Comparison of ENCODE assay signal across 14 cellular contexts in genomic region chr18:58401191-58401590, GRCh38.
"Had no signal": no experiment of that assay in that cellular context is flagged by ENCODE, and none has a peak within 500 bp of the region (broad histone marks: within the 10 kb centered on the region; RNA-seq: fewer than 3 reads in every experiment).

No MANE protein-coding gene starts in this region.

- H3K36me3 ChIP-seq: prostate gland, right atrium auricular region had no signal

- DNase-seq: activated B cell treated with CpG ODN at 0.5 μM for 24 hours; activated naive CD8-positive, alpha-beta T cell treated with anti-CD3 and anti-CD28 coated beads for 36 hours; amniotic stem cell; effector CD4-positive, alpha-beta T cell; gastrocnemius medialis; heart left ventricle; left lung; mammary epithelial cell; stimulated activated naive CD8-positive, alpha-beta T cell treated with anti-CD3 and anti-CD28 coated beads, Interleukin-15, Interleukin-2, amounts not matched to agents 100 U/mL and 50 U/mL, for 24 hours; substantia nigra had no signal

- ATAC-seq: gastrocnemius medialis; heart left ventricle; left lung; stimulated activated naive CD8-positive, alpha-beta T cell treated with anti-CD3 and anti-CD28 coated beads, Interleukin-15, Interleukin-2, amounts not matched to agents 100 U/mL and 50 U/mL, for 24 hours had no signal

- H3K27ac ChIP-seq: gastrocnemius medialis, heart left ventricle, left lung, right atrium auricular region, skin epidermis, tibial artery had no signal

- H3K27me3 Mint-ChIP-seq: activated B cell treated with CpG ODN at 0.5 μM for 24 hours; activated naive CD8-positive, alpha-beta T cell treated with anti-CD3 and anti-CD28 coated beads for 36 hours had no signal

- H3K4me1 ChIP-seq: tibial artery had no signal

- H3K27ac Mint-ChIP-seq: activated B cell treated with CpG ODN at 0.5 μM for 24 hours; activated naive CD8-positive, alpha-beta T cell treated with anti-CD3 and anti-CD28 coated beads for 36 hours had no signal

- H3K9me3 Mint-ChIP-seq: activated B cell treated with CpG ODN at 0.5 μM for 24 hours; activated naive CD8-positive, alpha-beta T cell treated with anti-CD3 and anti-CD28 coated beads for 36 hours had no signal

- H3K4me3 Mint-ChIP-seq: activated B cell treated with CpG ODN at 0.5 μM for 24 hours; activated naive CD8-positive, alpha-beta T cell treated with anti-CD3 and anti-CD28 coated beads for 36 hours had no signal

- H3K36me3 Mint-ChIP-seq: activated naive CD8-positive, alpha-beta T cell treated with anti-CD3 and anti-CD28 coated beads for 36 hours had no signal

- H3K27me3 ChIP-seq: gastrocnemius medialis, heart left ventricle, left lung, right atrium auricular region, tibial artery had no signal

- H3K4me3 ChIP-seq: gastrocnemius medialis, heart left ventricle, left lung, prostate gland, right atrium auricular region, skin epidermis, tibial artery had no signal

- H3K9me3 ChIP-seq: gastrocnemius medialis, heart left ventricle, left lung, prostate gland, right atrium auricular region, tibial artery had no signal
